In the genomic region with DNA sequence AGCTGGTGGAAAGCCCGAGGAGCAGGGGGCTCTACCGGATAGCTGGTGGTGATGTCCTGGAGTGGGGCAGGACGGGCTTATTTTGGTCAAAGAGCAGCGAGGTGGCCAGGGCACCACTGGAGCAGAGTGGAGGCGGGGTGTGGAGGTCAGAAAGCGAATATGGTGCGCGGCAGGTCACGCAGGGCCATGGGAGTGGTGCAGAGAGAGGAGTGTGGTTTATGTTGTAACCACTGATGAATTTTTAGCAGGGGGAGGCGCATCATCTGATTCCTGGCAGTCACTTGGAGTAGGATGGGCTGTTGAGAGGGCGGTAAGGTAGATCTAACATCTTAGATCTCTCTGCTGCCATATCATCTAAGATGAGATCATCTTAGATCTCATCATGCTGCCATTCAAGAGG, we compare ENCODE assay signal across 1 cellular context.
TF ChIP-seq lines count a peak whose summit lies in the region.

No MANE protein-coding gene starts in this region.

TF ChIP-seq in GM23338, 12 proteins besides CTCF, POLR2A, EP300 and RAD21 (continued from another document):
- TF ChIP-seq, protein P1, sequence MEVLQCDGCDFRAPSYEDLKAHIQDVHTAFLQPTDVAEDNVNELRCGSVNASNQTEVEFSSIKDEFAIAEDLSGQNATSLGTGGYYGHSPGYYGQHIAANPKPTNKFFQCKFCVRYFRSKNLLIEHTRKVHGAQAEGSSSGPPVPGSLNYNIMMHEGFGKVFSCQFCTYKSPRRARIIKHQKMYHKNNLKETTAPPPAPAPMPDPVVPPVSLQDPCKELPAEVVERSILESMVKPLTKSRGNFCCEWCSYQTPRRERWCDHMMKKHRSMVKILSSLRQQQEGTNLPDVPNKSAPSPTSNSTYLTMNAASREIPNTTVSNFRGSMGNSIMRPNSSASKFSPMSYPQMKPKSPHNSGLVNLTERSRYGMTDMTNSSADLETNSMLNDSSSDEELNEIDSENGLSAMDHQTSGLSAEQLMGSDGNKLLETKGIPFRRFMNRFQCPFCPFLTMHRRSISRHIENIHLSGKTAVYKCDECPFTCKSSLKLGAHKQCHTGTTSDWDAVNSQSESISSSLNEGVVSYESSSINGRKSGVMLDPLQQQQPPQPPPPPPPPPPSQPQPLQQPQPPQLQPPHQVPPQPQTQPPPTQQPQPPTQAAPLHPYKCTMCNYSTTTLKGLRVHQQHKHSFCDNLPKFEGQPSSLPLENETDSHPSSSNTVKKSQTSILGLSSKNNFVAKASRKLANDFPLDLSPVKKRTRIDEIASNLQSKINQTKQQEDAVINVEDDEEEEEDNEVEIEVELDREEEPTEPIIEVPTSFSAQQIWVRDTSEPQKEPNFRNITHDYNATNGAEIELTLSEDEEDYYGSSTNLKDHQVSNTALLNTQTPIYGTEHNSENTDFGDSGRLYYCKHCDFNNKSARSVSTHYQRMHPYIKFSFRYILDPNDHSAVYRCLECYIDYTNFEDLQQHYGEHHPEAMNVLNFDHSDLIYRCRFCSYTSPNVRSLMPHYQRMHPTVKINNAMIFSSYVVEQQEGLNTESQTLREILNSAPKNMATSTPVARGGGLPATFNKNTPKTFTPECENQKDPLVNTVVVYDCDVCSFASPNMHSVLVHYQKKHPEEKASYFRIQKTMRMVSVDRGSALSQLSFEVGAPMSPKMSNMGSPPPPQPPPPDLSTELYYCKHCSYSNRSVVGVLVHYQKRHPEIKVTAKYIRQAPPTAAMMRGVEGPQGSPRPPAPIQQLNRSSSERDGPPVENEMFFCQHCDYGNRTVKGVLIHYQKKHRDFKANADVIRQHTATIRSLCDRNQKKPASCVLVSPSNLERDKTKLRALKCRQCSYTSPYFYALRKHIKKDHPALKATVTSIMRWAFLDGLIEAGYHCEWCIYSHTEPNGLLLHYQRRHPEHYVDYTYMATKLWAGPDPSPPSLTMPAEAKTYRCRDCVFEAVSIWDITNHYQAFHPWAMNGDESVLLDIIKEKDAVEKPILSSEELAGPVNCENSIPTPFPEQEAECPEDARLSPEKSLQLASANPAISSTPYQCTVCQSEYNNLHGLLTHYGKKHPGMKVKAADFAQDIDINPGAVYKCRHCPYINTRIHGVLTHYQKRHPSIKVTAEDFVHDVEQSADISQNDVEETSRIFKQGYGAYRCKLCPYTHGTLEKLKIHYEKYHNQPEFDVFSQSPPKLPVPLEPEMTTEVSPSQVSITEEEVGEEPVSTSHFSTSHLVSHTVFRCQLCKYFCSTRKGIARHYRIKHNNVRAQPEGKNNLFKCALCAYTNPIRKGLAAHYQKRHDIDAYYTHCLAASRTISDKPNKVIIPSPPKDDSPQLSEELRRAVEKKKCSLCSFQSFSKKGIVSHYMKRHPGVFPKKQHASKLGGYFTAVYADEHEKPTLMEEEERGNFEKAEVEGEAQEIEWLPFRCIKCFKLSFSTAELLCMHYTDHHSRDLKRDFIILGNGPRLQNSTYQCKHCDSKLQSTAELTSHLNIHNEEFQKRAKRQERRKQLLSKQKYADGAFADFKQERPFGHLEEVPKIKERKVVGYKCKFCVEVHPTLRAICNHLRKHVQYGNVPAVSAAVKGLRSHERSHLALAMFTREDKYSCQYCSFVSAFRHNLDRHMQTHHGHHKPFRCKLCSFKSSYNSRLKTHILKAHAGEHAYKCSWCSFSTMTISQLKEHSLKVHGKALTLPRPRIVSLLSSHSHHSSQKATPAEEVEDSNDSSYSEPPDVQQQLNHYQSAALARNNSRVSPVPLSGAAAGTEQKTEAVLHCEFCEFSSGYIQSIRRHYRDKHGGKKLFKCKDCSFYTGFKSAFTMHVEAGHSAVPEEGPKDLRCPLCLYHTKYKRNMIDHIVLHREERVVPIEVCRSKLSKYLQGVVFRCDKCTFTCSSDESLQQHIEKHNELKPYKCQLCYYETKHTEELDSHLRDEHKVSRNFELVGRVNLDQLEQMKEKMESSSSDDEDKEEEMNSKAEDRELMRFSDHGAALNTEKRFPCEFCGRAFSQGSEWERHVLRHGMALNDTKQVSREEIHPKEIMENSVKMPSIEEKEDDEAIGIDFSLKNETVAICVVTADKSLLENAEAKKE (CRISPR knock-in tag; IDR thresholded peaks at IDR 0.05) = no peak
- TF ChIP-seq EZH2 (IDR thresholded peaks at IDR 0.05; ENCODE audit: low read depth, unreplicated experiment) (no peak), JUNB (IDR thresholded peaks at IDR 0.05; ENCODE audit: unreplicated experiment) (no peak)
- TF ChIP-seq, protein P2, sequence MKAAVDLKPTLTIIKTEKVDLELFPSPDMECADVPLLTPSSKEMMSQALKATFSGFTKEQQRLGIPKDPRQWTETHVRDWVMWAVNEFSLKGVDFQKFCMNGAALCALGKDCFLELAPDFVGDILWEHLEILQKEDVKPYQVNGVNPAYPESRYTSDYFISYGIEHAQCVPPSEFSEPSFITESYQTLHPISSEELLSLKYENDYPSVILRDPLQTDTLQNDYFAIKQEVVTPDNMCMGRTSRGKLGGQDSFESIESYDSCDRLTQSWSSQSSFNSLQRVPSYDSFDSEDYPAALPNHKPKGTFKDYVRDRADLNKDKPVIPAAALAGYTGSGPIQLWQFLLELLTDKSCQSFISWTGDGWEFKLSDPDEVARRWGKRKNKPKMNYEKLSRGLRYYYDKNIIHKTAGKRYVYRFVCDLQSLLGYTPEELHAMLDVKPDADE (IDR thresholded peaks at IDR 0.05) = no peak
- TF ChIP-seq, protein P3, sequence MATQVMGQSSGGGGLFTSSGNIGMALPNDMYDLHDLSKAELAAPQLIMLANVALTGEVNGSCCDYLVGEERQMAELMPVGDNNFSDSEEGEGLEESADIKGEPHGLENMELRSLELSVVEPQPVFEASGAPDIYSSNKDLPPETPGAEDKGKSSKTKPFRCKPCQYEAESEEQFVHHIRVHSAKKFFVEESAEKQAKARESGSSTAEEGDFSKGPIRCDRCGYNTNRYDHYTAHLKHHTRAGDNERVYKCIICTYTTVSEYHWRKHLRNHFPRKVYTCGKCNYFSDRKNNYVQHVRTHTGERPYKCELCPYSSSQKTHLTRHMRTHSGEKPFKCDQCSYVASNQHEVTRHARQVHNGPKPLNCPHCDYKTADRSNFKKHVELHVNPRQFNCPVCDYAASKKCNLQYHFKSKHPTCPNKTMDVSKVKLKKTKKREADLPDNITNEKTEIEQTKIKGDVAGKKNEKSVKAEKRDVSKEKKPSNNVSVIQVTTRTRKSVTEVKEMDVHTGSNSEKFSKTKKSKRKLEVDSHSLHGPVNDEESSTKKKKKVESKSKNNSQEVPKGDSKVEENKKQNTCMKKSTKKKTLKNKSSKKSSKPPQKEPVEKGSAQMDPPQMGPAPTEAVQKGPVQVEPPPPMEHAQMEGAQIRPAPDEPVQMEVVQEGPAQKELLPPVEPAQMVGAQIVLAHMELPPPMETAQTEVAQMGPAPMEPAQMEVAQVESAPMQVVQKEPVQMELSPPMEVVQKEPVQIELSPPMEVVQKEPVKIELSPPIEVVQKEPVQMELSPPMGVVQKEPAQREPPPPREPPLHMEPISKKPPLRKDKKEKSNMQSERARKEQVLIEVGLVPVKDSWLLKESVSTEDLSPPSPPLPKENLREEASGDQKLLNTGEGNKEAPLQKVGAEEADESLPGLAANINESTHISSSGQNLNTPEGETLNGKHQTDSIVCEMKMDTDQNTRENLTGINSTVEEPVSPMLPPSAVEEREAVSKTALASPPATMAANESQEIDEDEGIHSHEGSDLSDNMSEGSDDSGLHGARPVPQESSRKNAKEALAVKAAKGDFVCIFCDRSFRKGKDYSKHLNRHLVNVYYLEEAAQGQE (IDR thresholded peaks at IDR 0.05; ENCODE audit: unreplicated experiment) = no peak
